ENCODE assay signal across 8 cellular contexts in genomic region chr2:159118115-159118858, GRCh38.
DNase-seq lines count a peak whose midpoint lies in the region; ATAC-seq, FAIRE-seq and TF ChIP-seq lines count a peak whose summit lies in the region.

No MANE protein-coding gene starts in this region.

- FAIRE-seq in endometrium (lab: Jason Lieb, UNC): peak; percentile 41

- H3K36me3 ChIP-seq in mucosa of descending colon (ENCODE audit: low read depth): no peaks in the 10 kb centered on the region

- H3K4me1 ChIP-seq in mucosa of descending colon (ENCODE audit: low read depth): peaks cover 3% of the 10 kb centered on the region

- H3K4me3 ChIP-seq in mucosa of descending colon: no peak overlapping the region

- ATAC-seq in GM19397 (IDR thresholded peaks at IDR 0.05; ENCODE audit: unreplicated experiment) (peak; percentile 76), HG03520 (IDR thresholded peaks at IDR 0.05; ENCODE audit: unreplicated experiment) (peak; percentile 89), mucosa of descending colon (peak; percentile 96)

- TF ChIP-seq CTCF in mucosa of descending colon (IDR thresholded peaks at IDR 0.05): peak; percentile 77

- DNase-seq in CMK (ENCODE audit: low read depth) (peak; percentile 50), NCI-H82 treated with DMSO at 0.1 percent for 48 hours (lab: John Stamatoyannopoulos, UW; ENCODE audit: unreplicated experiment) (peak; percentile 62), mucosa of descending colon (peak; percentile 62 to 97 (median 87))
- peak; percentile 49 to 64 for DNase-seq in activated CD8-positive, alpha-beta memory T cell treated with anti-CD3 and anti-CD28 coated beads for 1 hour (ENCODE audit: extremely low read depth in 1 of 2, low read depth in 1 of 2)
- peak; percentile 56 to 67 for DNase-seq in stimulated activated CD8-positive, alpha-beta memory T cell treated with anti-CD3 and anti-CD28 coated beads, Interleukin-7, amount 100 ng/mL, for 1 hour (ENCODE audit: low read depth in 2 of 2)

- intact Hi-C loops in mucosa of descending colon (cut with DNase I, micrococcal nuclease): loop anchor here (5.0 kb wide), 2 partner anchors 81 to 216 kb away; no protein-coding TSS in a partner anchor

- no peaks in the 10 kb centered on the region for H3K9me3 ChIP-seq in mucosa of descending colon
